16 cellular contexts compared by ENCODE assay signal in genomic region chr2:69577467-69578200, GRCh38.
A peak's percentile ranks its signal among the peaks of the same experiment; 100 is the strongest.
DNase-seq lines count a peak whose midpoint lies in the region; ATAC-seq and TF ChIP-seq lines count a peak whose summit lies in the region.
"Had no signal": no experiment of that assay in that cellular context is flagged by ENCODE, and none has a peak within 500 bp of the region (broad histone marks: within the 10 kb centered on the region; RNA-seq: fewer than 3 reads in every experiment).

No MANE protein-coding gene starts in this region.

- H3K4me3 ChIP-seq in HEK293 (ENCODE audit: low read depth, low read length) (no peak overlapping the region), choroid plexus epithelial cell (ENCODE audit: low read depth, low read length) (no peak overlapping the region)
- H3K4me3 ChIP-seq: HAP-1, mucosa of descending colon had no signal

- POLR2A ChIA-PET in HEK293 (lab: Yijun Ruan, JAX) = no interaction called here
- POLR2A ChIA-PET in naive thymus-derived CD8-positive, alpha-beta T cell (lab: Charles Lee) = interaction anchor here (0.8 to 1.3 kb wide), 2 partner anchors 12 to 13 kb away, joined by 3 read pairs; no protein-coding TSS in a partner anchor

- peaks cover 12% of the 10 kb centered on the region for H3K4me1 ChIP-seq in HEK293 (ENCODE audit: control insufficient read depth, insufficient read depth, low read length)
- H3K4me1 ChIP-seq: HAP-1 had no signal

- intact Hi-C loops in CD14-positive monocyte (cut with micrococcal nuclease) = no loop called here

- no peak for ATAC-seq in naive thymus-derived CD8-positive, alpha-beta T cell
- ATAC-seq in HG03521 (IDR thresholded peaks at IDR 0.05; ENCODE audit: unreplicated experiment) (no peak), esophagus mucosa (no peak)
- ATAC-seq: mucosa of descending colon had no signal

- peak overlapping the region in 5 of 7 donors; percentile 3 to 84 (median 63) for H3K27ac Mint-ChIP-seq in CD14-positive monocyte
- H3K27ac Mint-ChIP-seq in naive thymus-derived CD8-positive, alpha-beta T cell = peak overlapping the region; percentile 69 to 91 (median 86)

- peak overlapping the region in 1 of 2 donors; percentile 6 for H3K4me3 Mint-ChIP-seq in CD14-positive monocyte
- H3K4me3 Mint-ChIP-seq in naive thymus-derived CD8-positive, alpha-beta T cell = peak overlapping the region in 7 of 10 donors; percentile 5 to 56 (median 25)

- peaks cover 0 to 12% of the 10 kb centered on the region in 2 donors for H3K36me3 Mint-ChIP-seq in CD14-positive monocyte
- peaks cover 0 to 35% (median 3%) of the 10 kb centered on the region in 3 donors for H3K36me3 Mint-ChIP-seq in naive thymus-derived CD8-positive, alpha-beta T cell

- peaks cover 82% of the 10 kb centered on the region for H3K4me1 Mint-ChIP-seq in CD14-positive monocyte
- peaks cover 54 to 88% (median 86%) of the 10 kb centered on the region in 4 donors for H3K4me1 Mint-ChIP-seq in naive thymus-derived CD8-positive, alpha-beta T cell

- DNase-seq in CD14-positive monocyte (ENCODE audit: low spot score) = no peak
- peak; percentile 73 for DNase-seq in choroid plexus epithelial cell (ENCODE audit: low read depth)
- no peak for DNase-seq in naive thymus-derived CD8-positive, alpha-beta T cell
- no peak for DNase-seq in NCI-H345 treated with DMSO at 0.1 percent for 48 hours (lab: John Stamatoyannopoulos, UW; ENCODE audit: unreplicated experiment)
- DNase-seq in pons (ENCODE audit: low spot score) = no peak
- DNase-seq: activated CD4-positive, alpha-beta T cell treated with anti-CD3 and anti-CD28 coated beads, Interleukin-2, amount 50 U/mL, for 4 hours; activated gamma-delta T cell; central memory CD4-positive, alpha-beta T cell; mucosa of descending colon; NCI-H1417 treated with DMSO at 0.1 percent for 48 hours; NCI-H526 treated with DMSO at 0.1 percent for 48 hours; stimulated activated CD4-positive, alpha-beta T cell treated with anti-CD3 and anti-CD28 coated beads, Interleukin-2, amount 100 ng/mL, for 24 hours had no signal

- H3K9me3 ChIP-seq in HEK293 (ENCODE audit: control insufficient read depth, insufficient read depth, low read depth, low read length) = no peaks in the 10 kb centered on the region
- H3K9me3 ChIP-seq: HAP-1, mucosa of descending colon had no signal

- no peak for TF ChIP-seq CTCF in CD14-positive monocyte (IDR thresholded peaks at IDR 0.05)
- TF ChIP-seq CTCF in HEK293 (tag by site-specific recombination; IDR thresholded peaks at IDR 0.05) = no peak
- no peak for TF ChIP-seq CTCF in choroid plexus epithelial cell (conservative IDR thresholded peaks at IDR 0.05; ENCODE audit: low read depth, low read length)

- H3K27me3 Mint-ChIP-seq in CD14-positive monocyte (ENCODE audit: low read depth in 3 of 3) = peaks cover 0 to 2% (median 0%) of the 10 kb centered on the region in 3 donors
- H3K27me3 Mint-ChIP-seq in naive thymus-derived CD8-positive, alpha-beta T cell = no peaks in the 10 kb centered on the region

- H3K27ac ChIP-seq in HEK293 (ENCODE audit: extremely low read depth, low read depth, low read length) = no peak overlapping the region

- CTCF ChIA-PET in HEK293 (lab: Yijun Ruan, JAX) = interaction anchor here (1.1 to 4.4 kb wide), 2 partner anchors 12 to 146 kb away, joined by 3 to 32 read pairs; no protein-coding TSS in a partner anchor

- H3K9me3 Mint-ChIP-seq in CD14-positive monocyte = peaks cover 0 to 3% (median 0%) of the 10 kb centered on the region in 7 donors
- H3K9me3 Mint-ChIP-seq in naive thymus-derived CD8-positive, alpha-beta T cell = no peaks in the 10 kb centered on the region

- no peaks in the 10 kb centered on the region for H3K36me3 ChIP-seq in HEK293 (ENCODE audit: control insufficient read depth in 2 of 2, insufficient read depth in 1 of 2, low read length in 2 of 2)
- H3K36me3 ChIP-seq: HAP-1 had no signal

TF ChIP-seq in HEK293, 187 proteins besides CTCF, POLR2A, EP300 and RAD21:
- no peak for TF ChIP-seq ZFP3 (tag by site-specific recombination; IDR thresholded peaks at IDR 0.05; ENCODE audit: low read depth)
- TF ChIP-seq, protein P1, sequence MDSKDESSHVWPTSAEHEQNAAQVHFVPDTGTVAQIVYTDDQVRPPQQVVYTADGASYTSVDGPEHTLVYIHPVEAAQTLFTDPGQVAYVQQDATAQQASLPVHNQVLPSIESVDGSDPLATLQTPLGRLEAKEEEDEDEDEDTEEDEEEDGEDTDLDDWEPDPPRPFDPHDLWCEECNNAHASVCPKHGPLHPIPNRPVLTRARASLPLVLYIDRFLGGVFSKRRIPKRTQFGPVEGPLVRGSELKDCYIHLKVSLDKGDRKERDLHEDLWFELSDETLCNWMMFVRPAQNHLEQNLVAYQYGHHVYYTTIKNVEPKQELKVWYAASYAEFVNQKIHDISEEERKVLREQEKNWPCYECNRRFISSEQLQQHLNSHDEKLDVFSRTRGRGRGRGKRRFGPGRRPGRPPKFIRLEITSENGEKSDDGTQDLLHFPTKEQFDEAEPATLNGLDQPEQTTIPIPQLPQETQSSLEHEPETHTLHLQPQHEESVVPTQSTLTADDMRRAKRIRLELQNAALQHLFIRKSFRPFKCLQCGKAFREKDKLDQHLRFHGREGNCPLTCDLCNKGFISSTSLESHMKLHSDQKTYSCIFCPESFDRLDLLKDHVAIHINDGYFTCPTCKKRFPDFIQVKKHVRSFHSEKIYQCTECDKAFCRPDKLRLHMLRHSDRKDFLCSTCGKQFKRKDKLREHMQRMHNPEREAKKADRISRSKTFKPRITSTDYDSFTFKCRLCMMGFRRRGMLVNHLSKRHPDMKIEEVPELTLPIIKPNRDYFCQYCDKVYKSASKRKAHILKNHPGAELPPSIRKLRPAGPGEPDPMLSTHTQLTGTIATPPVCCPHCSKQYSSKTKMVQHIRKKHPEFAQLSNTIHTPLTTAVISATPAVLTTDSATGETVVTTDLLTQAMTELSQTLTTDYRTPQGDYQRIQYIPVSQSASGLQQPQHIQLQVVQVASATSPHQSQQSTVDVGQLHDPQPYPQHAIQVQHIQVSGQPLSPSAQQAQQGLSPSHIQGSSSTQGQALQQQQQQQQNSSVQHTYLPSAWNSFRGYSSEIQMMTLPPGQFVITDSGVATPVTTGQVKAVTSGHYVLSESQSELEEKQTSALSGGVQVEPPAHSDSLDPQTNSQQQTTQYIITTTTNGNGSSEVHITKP (tag by site-specific recombination; IDR thresholded peaks at IDR 0.05) = peak; percentile 37; the same call in 1 of the 2 replicates
- peak; percentile 49 for TF ChIP-seq OSR2 (tag by site-specific recombination; IDR thresholded peaks at IDR 0.05)
- TF ChIP-seq, protein P2, sequence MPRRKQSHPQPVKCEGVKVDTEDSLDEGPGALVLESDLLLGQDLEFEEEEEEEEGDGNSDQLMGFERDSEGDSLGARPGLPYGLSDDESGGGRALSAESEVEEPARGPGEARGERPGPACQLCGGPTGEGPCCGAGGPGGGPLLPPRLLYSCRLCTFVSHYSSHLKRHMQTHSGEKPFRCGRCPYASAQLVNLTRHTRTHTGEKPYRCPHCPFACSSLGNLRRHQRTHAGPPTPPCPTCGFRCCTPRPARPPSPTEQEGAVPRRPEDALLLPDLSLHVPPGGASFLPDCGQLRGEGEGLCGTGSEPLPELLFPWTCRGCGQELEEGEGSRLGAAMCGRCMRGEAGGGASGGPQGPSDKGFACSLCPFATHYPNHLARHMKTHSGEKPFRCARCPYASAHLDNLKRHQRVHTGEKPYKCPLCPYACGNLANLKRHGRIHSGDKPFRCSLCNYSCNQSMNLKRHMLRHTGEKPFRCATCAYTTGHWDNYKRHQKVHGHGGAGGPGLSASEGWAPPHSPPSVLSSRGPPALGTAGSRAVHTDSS (tag by site-specific recombination; IDR thresholded peaks at IDR 0.05) = no peak
TF ChIP-seq in HEK293: peak in this region for 2.
